8 cellular contexts compared by ENCODE assay signal in the genomic region with DNA sequence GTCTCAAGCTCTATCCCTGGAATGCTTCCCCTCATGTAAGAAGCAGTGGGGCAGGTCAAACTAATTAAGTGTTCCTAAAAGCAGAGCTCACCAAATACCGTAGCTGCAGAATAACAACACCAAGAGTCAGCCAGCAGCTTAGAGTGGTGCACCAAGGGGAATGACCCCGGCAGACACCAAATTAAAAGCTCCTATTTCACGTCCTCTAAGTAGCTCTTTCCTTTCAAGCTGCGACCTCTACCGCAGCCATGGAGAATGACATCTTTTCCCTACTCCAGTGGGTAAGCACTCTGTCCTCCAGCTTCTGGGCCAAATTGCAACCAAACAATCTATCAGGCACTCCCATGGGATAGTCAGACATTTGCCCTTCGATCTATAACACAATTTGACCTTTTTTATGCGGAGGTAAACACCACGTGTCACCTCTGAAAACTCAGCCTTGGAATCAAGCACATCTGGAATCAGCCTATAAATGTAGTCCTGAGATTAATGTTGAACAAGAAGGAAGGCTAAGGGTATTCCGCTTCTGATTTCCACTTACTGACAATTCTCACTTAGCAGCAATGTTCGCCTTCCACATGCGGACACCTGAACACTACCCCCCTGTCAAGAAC.
A peak's percentile ranks its signal among the peaks of the same experiment; 100 is the strongest.
DNase-seq lines count a peak whose midpoint lies in the region; ATAC-seq and TF ChIP-seq lines count a peak whose summit lies in the region.

No MANE protein-coding gene starts in this region.

- H3K36me3 ChIP-seq in MG63 = no peaks in the 10 kb centered on the region

- in situ Hi-C loops in SK-MEL-5 (cut with HindIII; ENCODE audit: low pct_unique_long_range_greater_than_20kb, low sequenced_read_pairs) = no loop called here

- peak; percentile 78 for DNase-seq in AG08395 (ENCODE audit: low spot score)
- DNase-seq in MG63 = peak; percentile 32
- peak; percentile 74 for DNase-seq in SK-MEL-5 (ENCODE audit: low read depth, low spot score)
- peak; percentile 68 for DNase-seq in fibroblast of mammary gland (ENCODE audit: low read depth)
- DNase-seq in omental fat pad (ENCODE audit: low spot score) = no peak
- no peak for DNase-seq in activated effector memory CD4-positive, alpha-beta T cell treated with Interleukin-2 at 50 U/mL for 16 hours

- H3K4me3 ChIP-seq in GM12875 (ENCODE audit: low read depth, low read length) (no peak overlapping the region), MG63 (no peak overlapping the region), fibroblast of mammary gland (ENCODE audit: control insufficient read depth, low read depth, low read length) (no peak overlapping the region)

- H3K9me3 ChIP-seq in MG63 = no peaks in the 10 kb centered on the region

- ATAC-seq in omental fat pad (ENCODE audit: low FRiP score) = peak; percentile 59
- ATAC-seq in GM21529 (IDR thresholded peaks at IDR 0.05; ENCODE audit: unreplicated experiment) = no peak

- no peaks in the 10 kb centered on the region for H3K27me3 ChIP-seq in MG63

- TF ChIP-seq CTCF in GM12875 (IDR thresholded peaks at IDR 0.05; ENCODE audit: borderline replicate concordance, insufficient read depth, low read depth, low read length) (peak; percentile 82), fibroblast of mammary gland (conservative IDR thresholded peaks at IDR 0.05; ENCODE audit: control insufficient read depth, insufficient read depth, low read depth, low read length) (peak; percentile 94), omental fat pad (IDR thresholded peaks at IDR 0.05) (no peak)

Comparison
In these comparisons a context has a peak if more than half of its experiments do, and no peak if none do; other contexts are left out.
1. DNase-seq: peak in AG08395 (single experiment), MG63 (single experiment), SK-MEL-5 (single experiment) and fibroblast of mammary gland (single experiment); none in omental fat pad (single experiment) and activated effector memory CD4-positive, alpha-beta T cell treated with Interleukin-2 at 50 U/mL for 16 hours (single experiment).
2. CTCF ChIP-seq: peak in GM12875 (single experiment) and fibroblast of mammary gland (single experiment); none in omental fat pad (0 of 3).